2 cellular contexts compared by ENCODE assay signal in the genomic region with DNA sequence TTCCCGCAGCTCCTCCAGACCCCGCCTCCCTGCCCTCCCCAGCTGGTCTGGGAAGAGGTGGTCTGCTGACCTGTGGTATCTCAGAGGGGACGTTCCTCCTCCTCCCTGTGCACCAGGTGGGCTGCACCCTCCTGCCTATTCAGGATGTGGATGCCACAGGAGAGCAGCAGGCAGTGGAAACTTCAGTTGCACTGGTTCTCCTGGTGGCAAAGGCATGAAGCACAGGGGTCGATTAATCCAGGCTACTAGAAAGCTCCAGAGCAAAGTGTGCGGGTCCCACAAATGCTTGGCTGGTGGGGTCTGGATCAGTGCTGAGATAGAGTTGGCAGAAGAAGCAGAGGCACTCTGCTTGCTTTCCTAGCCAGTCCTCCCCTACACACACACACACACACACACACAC.
TF ChIP-seq lines count a peak whose summit lies in the region.

No MANE protein-coding gene starts in this region.

TF ChIP-seq in SK-N-SH treated with all-trans-retinoic acid at 6 μM for 48 hours, 23 proteins besides CTCF, POLR2A, EP300 and RAD21:
- no peak for TF ChIP-seq ZFP3 (CRISPR knock-in tag; IDR thresholded peaks at IDR 0.05)

TF ChIP-seq in SK-N-SH, 30 proteins besides CTCF, POLR2A, EP300 and RAD21:
- TF ChIP-seq RFX5 (IDR thresholded peaks at IDR 0.05; ENCODE audit: low read length) (no peak), NRF1 (IDR thresholded peaks at IDR 0.05; ENCODE audit: low read depth, low read length) (no peak), FOSL2 (IDR thresholded peaks at IDR 0.05; ENCODE audit: borderline replicate concordance, low read depth) (no peak), JUND (IDR thresholded peaks at IDR 0.05) (no peak), SIN3A (IDR thresholded peaks at IDR 0.05; ENCODE audit: borderline replicate concordance, low read depth, low read length) (no peak), SMC3 (IDR thresholded peaks at IDR 0.05; ENCODE audit: low read depth, low read length) (no peak), POLR2AphosphoS5 (IDR thresholded peaks at IDR 0.05; ENCODE audit: low read depth, low read length) (no peak), CHD2 (IDR thresholded peaks at IDR 0.05; ENCODE audit: low read length, partially characterized antibody) (no peak), RXRA (IDR thresholded peaks at IDR 0.05; ENCODE audit: borderline replicate concordance, low read depth) (no peak), TEAD4 (IDR thresholded peaks at IDR 0.05; ENCODE audit: borderline replicate concordance, insufficient read depth) (no peak), FOXJ3 (CRISPR knock-in tag; IDR thresholded peaks at IDR 0.05) (no peak), TCF12 (IDR thresholded peaks at IDR 0.05) (no peak)
- TF ChIP-seq, protein P1, sequence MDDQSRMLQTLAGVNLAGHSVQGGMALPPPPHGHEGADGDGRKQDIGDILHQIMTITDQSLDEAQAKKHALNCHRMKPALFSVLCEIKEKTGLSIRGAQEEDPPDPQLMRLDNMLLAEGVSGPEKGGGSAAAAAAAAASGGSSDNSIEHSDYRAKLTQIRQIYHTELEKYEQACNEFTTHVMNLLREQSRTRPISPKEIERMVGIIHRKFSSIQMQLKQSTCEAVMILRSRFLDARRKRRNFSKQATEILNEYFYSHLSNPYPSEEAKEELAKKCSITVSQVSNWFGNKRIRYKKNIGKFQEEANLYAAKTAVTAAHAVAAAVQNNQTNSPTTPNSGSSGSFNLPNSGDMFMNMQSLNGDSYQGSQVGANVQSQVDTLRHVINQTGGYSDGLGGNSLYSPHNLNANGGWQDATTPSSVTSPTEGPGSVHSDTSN (IDR thresholded peaks at IDR 0.05): no peak
- TF ChIP-seq, protein P2, sequence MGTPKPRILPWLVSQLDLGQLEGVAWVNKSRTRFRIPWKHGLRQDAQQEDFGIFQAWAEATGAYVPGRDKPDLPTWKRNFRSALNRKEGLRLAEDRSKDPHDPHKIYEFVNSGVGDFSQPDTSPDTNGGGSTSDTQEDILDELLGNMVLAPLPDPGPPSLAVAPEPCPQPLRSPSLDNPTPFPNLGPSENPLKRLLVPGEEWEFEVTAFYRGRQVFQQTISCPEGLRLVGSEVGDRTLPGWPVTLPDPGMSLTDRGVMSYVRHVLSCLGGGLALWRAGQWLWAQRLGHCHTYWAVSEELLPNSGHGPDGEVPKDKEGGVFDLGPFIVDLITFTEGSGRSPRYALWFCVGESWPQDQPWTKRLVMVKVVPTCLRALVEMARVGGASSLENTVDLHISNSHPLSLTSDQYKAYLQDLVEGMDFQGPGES (IDR thresholded peaks at IDR 0.05; ENCODE audit: low read depth, low read length): no peak
- TF ChIP-seq, protein P3, sequence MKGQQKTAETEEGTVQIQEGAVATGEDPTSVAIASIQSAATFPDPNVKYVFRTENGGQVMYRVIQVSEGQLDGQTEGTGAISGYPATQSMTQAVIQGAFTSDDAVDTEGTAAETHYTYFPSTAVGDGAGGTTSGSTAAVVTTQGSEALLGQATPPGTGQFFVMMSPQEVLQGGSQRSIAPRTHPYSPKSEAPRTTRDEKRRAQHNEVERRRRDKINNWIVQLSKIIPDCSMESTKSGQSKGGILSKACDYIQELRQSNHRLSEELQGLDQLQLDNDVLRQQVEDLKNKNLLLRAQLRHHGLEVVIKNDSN (IDR thresholded peaks at IDR 0.05; ENCODE audit: borderline replicate concordance, low read depth): no peak
- TF ChIP-seq, protein P4, sequence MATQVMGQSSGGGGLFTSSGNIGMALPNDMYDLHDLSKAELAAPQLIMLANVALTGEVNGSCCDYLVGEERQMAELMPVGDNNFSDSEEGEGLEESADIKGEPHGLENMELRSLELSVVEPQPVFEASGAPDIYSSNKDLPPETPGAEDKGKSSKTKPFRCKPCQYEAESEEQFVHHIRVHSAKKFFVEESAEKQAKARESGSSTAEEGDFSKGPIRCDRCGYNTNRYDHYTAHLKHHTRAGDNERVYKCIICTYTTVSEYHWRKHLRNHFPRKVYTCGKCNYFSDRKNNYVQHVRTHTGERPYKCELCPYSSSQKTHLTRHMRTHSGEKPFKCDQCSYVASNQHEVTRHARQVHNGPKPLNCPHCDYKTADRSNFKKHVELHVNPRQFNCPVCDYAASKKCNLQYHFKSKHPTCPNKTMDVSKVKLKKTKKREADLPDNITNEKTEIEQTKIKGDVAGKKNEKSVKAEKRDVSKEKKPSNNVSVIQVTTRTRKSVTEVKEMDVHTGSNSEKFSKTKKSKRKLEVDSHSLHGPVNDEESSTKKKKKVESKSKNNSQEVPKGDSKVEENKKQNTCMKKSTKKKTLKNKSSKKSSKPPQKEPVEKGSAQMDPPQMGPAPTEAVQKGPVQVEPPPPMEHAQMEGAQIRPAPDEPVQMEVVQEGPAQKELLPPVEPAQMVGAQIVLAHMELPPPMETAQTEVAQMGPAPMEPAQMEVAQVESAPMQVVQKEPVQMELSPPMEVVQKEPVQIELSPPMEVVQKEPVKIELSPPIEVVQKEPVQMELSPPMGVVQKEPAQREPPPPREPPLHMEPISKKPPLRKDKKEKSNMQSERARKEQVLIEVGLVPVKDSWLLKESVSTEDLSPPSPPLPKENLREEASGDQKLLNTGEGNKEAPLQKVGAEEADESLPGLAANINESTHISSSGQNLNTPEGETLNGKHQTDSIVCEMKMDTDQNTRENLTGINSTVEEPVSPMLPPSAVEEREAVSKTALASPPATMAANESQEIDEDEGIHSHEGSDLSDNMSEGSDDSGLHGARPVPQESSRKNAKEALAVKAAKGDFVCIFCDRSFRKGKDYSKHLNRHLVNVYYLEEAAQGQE (IDR thresholded peaks at IDR 0.05; ENCODE audit: low read depth, low read length): no peak
- TF ChIP-seq, protein P5, sequence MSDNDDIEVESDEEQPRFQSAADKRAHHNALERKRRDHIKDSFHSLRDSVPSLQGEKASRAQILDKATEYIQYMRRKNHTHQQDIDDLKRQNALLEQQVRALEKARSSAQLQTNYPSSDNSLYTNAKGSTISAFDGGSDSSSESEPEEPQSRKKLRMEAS (IDR thresholded peaks at IDR 0.05; ENCODE audit: low read depth): no peak
